In the genomic region with DNA sequence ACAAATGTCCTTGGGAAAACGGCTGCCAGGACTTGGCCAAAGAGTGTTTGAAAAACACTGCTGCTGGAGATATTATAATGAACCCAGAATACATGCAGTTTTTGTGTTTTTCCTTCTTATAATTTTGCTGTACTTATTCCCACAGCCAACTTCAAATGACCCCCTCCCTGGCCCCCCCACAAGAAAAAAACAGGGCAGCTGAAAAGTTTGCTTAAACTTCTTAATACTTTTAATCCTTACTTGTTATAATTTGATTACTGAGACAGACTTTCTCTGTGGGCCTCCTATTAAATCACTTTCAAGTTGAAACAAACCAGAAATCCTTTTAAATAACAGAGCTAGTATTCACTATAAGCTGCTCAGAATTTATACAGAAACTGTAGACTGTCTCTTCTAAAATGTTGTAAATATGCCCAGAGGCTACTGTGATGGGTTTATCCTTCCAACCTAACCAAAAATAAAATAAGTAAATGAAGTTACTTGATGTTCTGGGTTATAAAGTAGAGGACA, we compare ENCODE assay signal across 21 cellular contexts.
"Had no signal": no experiment of that assay in that cellular context is flagged by ENCODE, and none has a peak within 500 bp of the region (broad histone marks: within the 10 kb centered on the region; RNA-seq: fewer than 3 reads in every experiment).

No MANE protein-coding gene starts in this region.

- H3K27ac Mint-ChIP-seq: endodermal cell; naive B cell; nephron progenitor cell; stimulated activated effector memory CD8-positive, alpha-beta T cell treated with anti-CD3 and anti-CD28 coated beads, Interleukin-12 subunit alpha, Interleukin-12 subunit beta, amount 100 ng/mL, for 72 hours; type B pancreatic cell had no signal

- H3K4me3 Mint-ChIP-seq: endodermal cell; naive B cell; nephron progenitor cell; stimulated activated effector memory CD8-positive, alpha-beta T cell treated with anti-CD3 and anti-CD28 coated beads, Interleukin-12 subunit alpha, Interleukin-12 subunit beta, amount 100 ng/mL, for 72 hours; type B pancreatic cell had no signal

- DNase-seq: effector CD4-positive, alpha-beta T cell; endodermal cell; foreskin melanocyte; head of caudate nucleus; hippocampal formation; left colon; left ventricle myocardium superior; mesenchymal stem cell; naive B cell; nephron progenitor cell; right cardiac atrium; stimulated activated CD4-positive, alpha-beta T cell treated with anti-CD3 and anti-CD28 coated beads, Interleukin-4, amount 100 ng/mL, for 1 hour; stimulated activated CD8-positive, alpha-beta memory T cell treated with anti-CD3 and anti-CD28 coated beads, Interleukin-4, amount 100 ng/mL, for 48 hours; stimulated activated naive CD8-positive, alpha-beta T cell treated with anti-CD3 and anti-CD28 coated beads, Interleukin-15, Interleukin-2, amounts not matched to agents 100 U/mL and 50 U/mL, for 24 hours; thyroid gland had no signal

- H3K9me3 ChIP-seq: neutrophil, suprapubic skin, thyroid gland had no signal

- H3K27me3 ChIP-seq: neutrophil, suprapubic skin, thyroid gland had no signal

- H3K27ac ChIP-seq: coronary artery, neutrophil, suprapubic skin, thyroid gland had no signal

- H3K4me1 ChIP-seq: suprapubic skin, thyroid gland had no signal

- H3K4me3 ChIP-seq: coronary artery, lung, suprapubic skin, thyroid gland had no signal

- H3K36me3 Mint-ChIP-seq: naive B cell; stimulated activated effector memory CD8-positive, alpha-beta T cell treated with anti-CD3 and anti-CD28 coated beads, Interleukin-12 subunit alpha, Interleukin-12 subunit beta, amount 100 ng/mL, for 72 hours had no signal

- H3K9me3 Mint-ChIP-seq: endodermal cell; stimulated activated effector memory CD8-positive, alpha-beta T cell treated with anti-CD3 and anti-CD28 coated beads, Interleukin-12 subunit alpha, Interleukin-12 subunit beta, amount 100 ng/mL, for 72 hours had no signal

- ATAC-seq: left colon; left ventricle myocardium superior; right cardiac atrium; stimulated activated effector memory CD8-positive, alpha-beta T cell treated with anti-CD3 and anti-CD28 coated beads, Interleukin-12 subunit alpha, Interleukin-12 subunit beta, amount 100 ng/mL, for 72 hours; stimulated activated naive CD8-positive, alpha-beta T cell treated with anti-CD3 and anti-CD28 coated beads, Interleukin-15, Interleukin-2, amounts not matched to agents 100 U/mL and 50 U/mL, for 24 hours had no signal

- H3K27me3 Mint-ChIP-seq: type B pancreatic cell had no signal

- H3K4me1 Mint-ChIP-seq: endodermal cell; naive B cell; stimulated activated effector memory CD8-positive, alpha-beta T cell treated with anti-CD3 and anti-CD28 coated beads, Interleukin-12 subunit alpha, Interleukin-12 subunit beta, amount 100 ng/mL, for 72 hours had no signal

- H3K36me3 ChIP-seq: neutrophil, suprapubic skin, thyroid gland had no signal
